In the genomic region with DNA sequence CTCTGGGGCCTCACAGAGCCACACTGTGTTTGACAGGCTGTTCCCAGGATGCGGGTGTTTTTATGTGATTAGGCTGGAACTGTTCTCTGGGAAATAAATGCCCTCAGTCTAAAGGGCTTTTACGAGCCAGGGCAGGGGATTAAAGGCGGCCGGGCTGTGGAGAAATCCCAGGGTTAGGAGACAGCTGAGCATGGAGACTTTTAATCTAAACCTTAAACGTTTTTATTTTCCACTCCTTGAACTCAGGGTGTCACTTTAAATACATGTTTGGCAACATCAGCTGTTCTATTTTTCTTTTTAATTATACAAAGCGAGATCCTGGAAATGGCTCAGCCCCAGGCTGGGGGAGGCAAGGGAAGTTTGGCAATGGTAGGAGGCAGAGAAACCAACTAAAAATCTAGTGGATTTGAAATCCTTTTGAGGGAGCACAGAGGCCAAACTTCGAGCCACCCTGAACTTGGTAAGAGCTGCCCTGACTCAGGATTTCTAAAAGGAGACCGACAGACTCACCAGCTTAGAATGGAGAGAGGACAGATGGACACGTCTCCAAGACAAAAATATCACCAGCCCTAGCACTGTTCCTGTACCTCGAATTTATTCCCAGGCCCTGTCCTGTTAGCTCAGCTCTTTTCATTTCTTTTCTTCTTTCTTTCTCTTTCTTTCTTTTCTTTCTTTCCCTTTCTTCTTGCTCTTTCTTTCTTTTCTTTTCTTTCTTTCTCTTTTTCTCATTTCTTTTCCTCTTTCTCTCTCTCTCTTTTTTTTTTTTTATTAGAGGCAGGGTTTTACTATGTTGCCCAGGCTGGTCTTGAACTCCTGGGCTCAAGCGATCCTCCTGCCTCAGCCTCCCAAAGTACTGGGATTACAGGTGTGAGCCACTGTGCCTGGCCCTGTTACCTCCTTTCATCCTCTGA, we compare ENCODE assay signal across 10 cellular contexts. TPM values are rescaled to one million over a fixed set of nuclear protein-coding genes. Genes with fewer than 3 reads are reported as not detected.
DNase-seq lines count a peak whose midpoint lies in the region; ATAC-seq and TF ChIP-seq lines count a peak whose summit lies in the region.
"Had no signal": no experiment of that assay in that cellular context is flagged by ENCODE, and none has a peak within 500 bp of the region (broad histone marks: within the 10 kb centered on the region; RNA-seq: fewer than 3 reads in every experiment).

No MANE protein-coding gene starts in this region.

- H3K27me3 ChIP-seq in DOHH2 (ENCODE audit: control insufficient read depth, low read length): peaks cover 5% of the 10 kb centered on the region; the same call in 1 of the 2 replicates
- H3K27me3 ChIP-seq in PC-9 (ENCODE audit: insufficient read depth, low read depth): no peaks in the 10 kb centered on the region

- no peak overlapping the region for H3K4me3 ChIP-seq in DOHH2 (ENCODE audit: low read length)
- H3K4me3 ChIP-seq in PC-9: no peak overlapping the region

- H3K9me2 ChIP-seq in DOHH2 (replicated peaks; ENCODE audit: control insufficient read depth, low read length) (no peaks in the 10 kb centered on the region), PC-9 (ENCODE audit: insufficient read depth) (no peaks in the 10 kb centered on the region)

- peak; percentile 37 for ATAC-seq in SK-N-SH treated with all-trans-retinoic acid at 6 μM for 48 hours
- peak; percentile 65 to 72 for ATAC-seq in left cardiac atrium
- peak; percentile 32 for ATAC-seq in sciatic nerve
- ATAC-seq in GM18907 (IDR thresholded peaks at IDR 0.05; ENCODE audit: unreplicated experiment): no peak
- ATAC-seq in HG02884 (IDR thresholded peaks at IDR 0.05; ENCODE audit: unreplicated experiment): no peak

- H2AFZ ChIP-seq in PC-9: no peak overlapping the region

- H3F3A ChIP-seq in DOHH2 (ENCODE audit: control insufficient read depth, insufficient read depth) (peaks cover 6% of the 10 kb centered on the region; the same call in 1 of the 2 replicates), PC-9 (ENCODE audit: insufficient read depth, low read depth) (no peaks in the 10 kb centered on the region)

- TF ChIP-seq CTCF in DOHH2 (IDR thresholded peaks at IDR 0.05; ENCODE audit: low read depth, low read length, poor library complexity, severe bottlenecking): no peak
- TF ChIP-seq CTCF in PC-9 (conservative IDR thresholded peaks at IDR 0.05): no peak

- DNase-seq in left cardiac atrium: no peak
- DNase-seq in sciatic nerve (ENCODE audit: low spot score): no peak
- DNase-seq in erythroblast (lab: John Stamatoyannopoulos, UW): no peak
- DNase-seq in PC-9: no peak
- DNase-seq: activated gamma-delta T cell treated with Interleukin-2 at 50 U/mL for 16 hours had no signal

- TF ChIP-seq POLR2A in erythroblast (IDR thresholded peaks at IDR 0.05; ENCODE audit: low read length): no peak

- POLR2A ChIA-PET in PC-9 (lab: Charles Lee; ENCODE audit: unreplicated experiment): no interaction called here

- no peaks in the 10 kb centered on the region for H4K20me1 ChIP-seq in DOHH2 (ENCODE audit: control insufficient read depth, insufficient read depth, low read depth, low read length)
- H4K20me1 ChIP-seq in PC-9 (ENCODE audit: insufficient read depth): no peaks in the 10 kb centered on the region

- intact Hi-C loops in left cardiac atrium (cut with DNase I) (no loop called here), sciatic nerve (cut with DNase I) (no loop called here), PC-9 (cut with micrococcal nuclease; ENCODE audit: unreplicated experiment) (no loop called here)

- H3K9me3 ChIP-seq in DOHH2 (ENCODE audit: control insufficient read depth, insufficient read depth, low read length) (no peaks in the 10 kb centered on the region), PC-9 (ENCODE audit: insufficient read depth, low read depth) (no peaks in the 10 kb centered on the region)

- H3K36me3 ChIP-seq in DOHH2 (ENCODE audit: control insufficient read depth, low read length): no peaks in the 10 kb centered on the region
- H3K36me3 ChIP-seq in PC-9 (ENCODE audit: low read depth): no peaks in the 10 kb centered on the region

- H3K4me1 ChIP-seq in DOHH2 (ENCODE audit: control insufficient read depth, low read length) (peaks cover 26% of the 10 kb centered on the region), PC-9 (replicated peaks; ENCODE audit: insufficient read depth) (no peaks in the 10 kb centered on the region; the same call in 1 of the 2 replicates)

- H3K4me2 ChIP-seq in DOHH2 (ENCODE audit: low read length) (peak overlapping the region; percentile 24; the same call in 1 of the 2 replicates), PC-9 (no peak overlapping the region)
- H3K4me2 ChIP-seq: KMS-11 had no signal

- CTCF ChIA-PET in PC-9 (lab: Charles Lee): interaction anchor here (0.6 to 0.7 kb wide), 2 partner anchors 38 to 813 kb away, joined by 3 to 9 read pairs; no protein-coding TSS in a partner anchor

- H3K27ac ChIP-seq in DOHH2 (ENCODE audit: low read depth, low read length) (no peak overlapping the region), PC-9 (no peak overlapping the region)
- H3K27ac ChIP-seq: KMS-11 had no signal

- no peaks in the 10 kb centered on the region for H3K79me2 ChIP-seq in DOHH2 (ENCODE audit: control insufficient read depth, low read length)
- H3K79me2 ChIP-seq in PC-9 (ENCODE audit: low read depth): no peaks in the 10 kb centered on the region

- BruUV-seq in PC-9 (replicated peaks; lab: Mats Ljungman, UMichigan): no TSS peak

TF ChIP-seq in SK-N-SH treated with all-trans-retinoic acid at 6 μM for 48 hours, 23 proteins besides CTCF, POLR2A, EP300 and RAD21:
- TF ChIP-seq ESRRG (CRISPR knock-in tag; IDR thresholded peaks at IDR 0.05) (no peak), GLIS3 (CRISPR knock-in tag; IDR thresholded peaks at IDR 0.05) (no peak), ARNTL (CRISPR knock-in tag; IDR thresholded peaks at IDR 0.05; ENCODE audit: borderline replicate concordance, low read depth) (no peak), TCF4 (CRISPR knock-in tag; IDR thresholded peaks at IDR 0.05; ENCODE audit: borderline replicate concordance) (no peak), SNAI2 (CRISPR knock-in tag; IDR thresholded peaks at IDR 0.05) (no peak)
- TF ChIP-seq, protein P1, sequence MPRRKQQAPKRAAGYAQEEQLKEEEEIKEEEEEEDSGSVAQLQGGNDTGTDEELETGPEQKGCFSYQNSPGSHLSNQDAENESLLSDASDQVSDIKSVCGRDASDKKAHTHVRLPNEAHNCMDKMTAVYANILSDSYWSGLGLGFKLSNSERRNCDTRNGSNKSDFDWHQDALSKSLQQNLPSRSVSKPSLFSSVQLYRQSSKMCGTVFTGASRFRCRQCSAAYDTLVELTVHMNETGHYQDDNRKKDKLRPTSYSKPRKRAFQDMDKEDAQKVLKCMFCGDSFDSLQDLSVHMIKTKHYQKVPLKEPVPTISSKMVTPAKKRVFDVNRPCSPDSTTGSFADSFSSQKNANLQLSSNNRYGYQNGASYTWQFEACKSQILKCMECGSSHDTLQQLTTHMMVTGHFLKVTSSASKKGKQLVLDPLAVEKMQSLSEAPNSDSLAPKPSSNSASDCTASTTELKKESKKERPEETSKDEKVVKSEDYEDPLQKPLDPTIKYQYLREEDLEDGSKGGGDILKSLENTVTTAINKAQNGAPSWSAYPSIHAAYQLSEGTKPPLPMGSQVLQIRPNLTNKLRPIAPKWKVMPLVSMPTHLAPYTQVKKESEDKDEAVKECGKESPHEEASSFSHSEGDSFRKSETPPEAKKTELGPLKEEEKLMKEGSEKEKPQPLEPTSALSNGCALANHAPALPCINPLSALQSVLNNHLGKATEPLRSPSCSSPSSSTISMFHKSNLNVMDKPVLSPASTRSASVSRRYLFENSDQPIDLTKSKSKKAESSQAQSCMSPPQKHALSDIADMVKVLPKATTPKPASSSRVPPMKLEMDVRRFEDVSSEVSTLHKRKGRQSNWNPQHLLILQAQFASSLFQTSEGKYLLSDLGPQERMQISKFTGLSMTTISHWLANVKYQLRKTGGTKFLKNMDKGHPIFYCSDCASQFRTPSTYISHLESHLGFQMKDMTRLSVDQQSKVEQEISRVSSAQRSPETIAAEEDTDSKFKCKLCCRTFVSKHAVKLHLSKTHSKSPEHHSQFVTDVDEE (CRISPR knock-in tag; IDR thresholded peaks at IDR 0.05): no peak
- TF ChIP-seq, protein P2, sequence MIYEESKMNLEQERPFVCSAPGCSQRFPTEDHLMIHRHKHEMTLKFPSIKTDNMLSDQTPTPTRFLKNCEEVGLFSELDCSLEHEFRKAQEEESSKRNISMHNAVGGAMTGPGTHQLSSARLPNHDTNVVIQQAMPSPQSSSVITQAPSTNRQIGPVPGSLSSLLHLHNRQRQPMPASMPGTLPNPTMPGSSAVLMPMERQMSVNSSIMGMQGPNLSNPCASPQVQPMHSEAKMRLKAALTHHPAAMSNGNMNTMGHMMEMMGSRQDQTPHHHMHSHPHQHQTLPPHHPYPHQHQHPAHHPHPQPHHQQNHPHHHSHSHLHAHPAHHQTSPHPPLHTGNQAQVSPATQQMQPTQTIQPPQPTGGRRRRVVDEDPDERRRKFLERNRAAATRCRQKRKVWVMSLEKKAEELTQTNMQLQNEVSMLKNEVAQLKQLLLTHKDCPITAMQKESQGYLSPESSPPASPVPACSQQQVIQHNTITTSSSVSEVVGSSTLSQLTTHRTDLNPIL (CRISPR knock-in tag; IDR thresholded peaks at IDR 0.05; ENCODE audit: low read depth): no peak

RNA-seq across cellular contexts. Expression of a gene that starts 15.8 kb away (rescaled TPM):
- total RNA-seq in left cardiac atrium: 10 to 100 TPM; 11.7 to 12.9 TPM
- 14.0 TPM for total RNA-seq in sciatic nerve
- 25.6 and 28.1 TPM in 2 replicates for total RNA-seq in PC-9 (2021)

RNA-seq across cellular contexts. Expression of a gene that starts 29.7 kb away (rescaled TPM):
- total RNA-seq in left cardiac atrium (10 to 100 TPM; 11.2 to 14.7 TPM), sciatic nerve (22.9 TPM), PC-9 (2021) (43.6 and 45.1 TPM in 2 replicates)

RNA-seq across cellular contexts. Expression of a gene that starts 59.0 kb away (rescaled TPM):
- total RNA-seq in left cardiac atrium (under 1 TPM; 0.09 to 0.21 TPM), sciatic nerve (0.49 TPM), PC-9 (2021) (1.8 and 2.9 TPM in 2 replicates)

Comparison
In these comparisons a context has a peak if more than half of its experiments do, and no peak if none do; other contexts are left out.
1. ATAC-seq: peak in SK-N-SH treated with all-trans-retinoic acid at 6 μM for 48 hours (single experiment), left cardiac atrium (2 of 2) and sciatic nerve (single experiment); none in GM18907 (single experiment) and HG02884 (single experiment).